ENCODE assay signal across 8 cellular contexts in the genomic region with DNA sequence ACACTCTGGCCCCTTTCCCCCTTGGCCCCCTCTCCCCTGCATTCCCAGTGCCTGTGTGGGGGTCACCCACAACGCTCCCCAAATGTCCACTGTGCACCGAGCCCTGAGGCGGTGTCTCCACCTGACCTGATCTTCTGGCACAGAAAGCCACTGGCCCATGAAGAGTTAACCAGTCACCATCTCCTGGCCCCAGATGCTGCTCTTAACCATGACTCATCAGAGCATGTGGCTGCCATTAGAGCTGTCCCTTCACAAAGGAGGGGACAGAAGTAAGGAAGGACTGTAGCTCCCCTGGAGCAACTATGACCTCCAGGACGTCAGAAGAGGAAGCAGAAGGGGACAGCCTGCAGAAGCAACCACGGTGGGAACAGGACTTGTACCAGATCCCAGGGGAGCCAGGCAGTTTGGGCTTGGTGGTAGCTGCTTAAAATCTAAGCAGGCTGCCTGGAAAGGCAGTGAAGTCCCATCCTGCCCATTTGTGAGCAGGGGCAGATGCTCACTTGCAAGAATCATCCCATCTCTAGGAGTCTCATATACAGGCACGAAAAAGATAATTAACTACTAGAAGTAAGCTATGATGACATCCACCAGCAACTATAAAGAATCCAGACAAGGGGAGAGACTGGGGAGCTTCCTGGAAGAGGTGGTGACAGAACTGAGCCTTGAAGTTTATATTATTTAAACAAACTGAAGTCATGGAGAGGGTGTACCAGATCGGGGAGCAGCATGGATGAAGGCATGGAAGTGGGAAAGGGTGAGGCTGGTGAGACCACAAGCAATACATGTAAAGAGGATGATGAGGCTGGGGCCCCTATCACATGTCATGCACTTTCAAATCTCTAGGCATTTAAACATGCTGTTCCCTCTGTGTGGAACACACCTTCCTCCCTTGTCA. TPM values are rescaled to one million over a fixed set of nuclear protein-coding genes. Genes with fewer than 3 reads are reported as not detected.
DNase-seq lines count a peak whose midpoint lies in the region; ATAC-seq, FAIRE-seq and TF ChIP-seq lines count a peak whose summit lies in the region.

No MANE protein-coding gene starts in this region.

- peak overlapping the region; percentile 4; the same call in 1 of the 2 replicates for H2BK15ac ChIP-seq in H1 (ENCODE audit: low read length)

- no peaks in the 10 kb centered on the region for H3K79me2 ChIP-seq in H1 (ENCODE audit: control insufficient read depth in 1 of 2, insufficient read depth in 2 of 2, low read length in 2 of 2)

- peaks cover 13% of the 10 kb centered on the region for H3K4me1 ChIP-seq in A549
- H3K4me1 ChIP-seq in H1 (replicated peaks in 1 of 4; ENCODE audit: control insufficient read depth in 3 of 4, insufficient read depth in 4 of 4, low read length in 3 of 4): peaks cover 7 to 12% (median 10%) of the 10 kb centered on the region in 4 experiments
- peaks cover 14% of the 10 kb centered on the region for H3K4me1 ChIP-seq in mesodermal cell (ENCODE audit: control insufficient read depth, insufficient read depth, low read length, poor library complexity, severe bottlenecking)

- peak overlapping the region; percentile 91 for H3K18ac ChIP-seq in H1 (ENCODE audit: extremely low read depth, low read length)

- H2BK5ac ChIP-seq in H1 (ENCODE audit: low read depth, low read length): peak overlapping the region; percentile 53; the same call in 1 of the 2 replicates

- H3K27ac ChIP-seq in A549: peak overlapping the region; percentile 81 to 92
- no peak overlapping the region for H3K27ac ChIP-seq in H1 (ENCODE audit: low read depth, low read length)
- H3K27ac ChIP-seq in mesodermal cell (ENCODE audit: low read depth, low read length, severe bottlenecking): peak overlapping the region; percentile 74

- TF ChIP-seq CTCF in A549 (IDR thresholded peaks at IDR 0.05) (no peak), H1 (IDR thresholded peaks at IDR 0.05; ENCODE audit: control extremely low read depth in 1 of 3, insufficient read depth in 1 of 3, low read depth in 1 of 3, low read length in 3 of 3) (no peak)

- no peak overlapping the region for H3K23ac ChIP-seq in H1 (ENCODE audit: insufficient read length)

- H2AK5ac ChIP-seq in H1 (ENCODE audit: low read depth, low read length): no peak overlapping the region

- CTCF ChIA-PET in A549 (lab: Yijun Ruan, JAX): interaction anchor here (0.7 to 1.0 kb wide), 2 partner anchors 16 to 35 kb away, joined by 3 read pairs; no protein-coding TSS in a partner anchor
- CTCF ChIA-PET in H1 (lab: Charles Lee; ENCODE audit: partially characterized antibody): interaction anchor here (0.6 to 3.8 kb wide), 11 partner anchors 9 to 355 kb away, joined by 3 to 16 read pairs (median 3); no protein-coding TSS in a partner anchor

- H2BK120ac ChIP-seq in H1 (replicated peaks; ENCODE audit: low read depth, low read length): peak overlapping the region; percentile 18

- ATAC-seq in A549 (peak; percentile 76 to 78), HG03354 (IDR thresholded peaks at IDR 0.05; ENCODE audit: poor library complexity, severe bottlenecking, unreplicated experiment) (peak; percentile 69)

- H3K9me3 ChIP-seq in A549 (no peaks in the 10 kb centered on the region), H1 (ENCODE audit: insufficient read depth in 2 of 2, low read depth in 1 of 2, low read length in 1 of 2) (no peaks in the 10 kb centered on the region), mesodermal cell (ENCODE audit: control insufficient read depth, low read length) (no peaks in the 10 kb centered on the region)

- H3K4ac ChIP-seq in H1 (replicated peaks; ENCODE audit: insufficient read length, low read depth, low read length): no peak overlapping the region

- H3K56ac ChIP-seq in H1 (replicated peaks; ENCODE audit: insufficient read length, low read depth, low read length): no peak overlapping the region

- no peak overlapping the region; the same call in 1 of the 2 replicates for H4K8ac ChIP-seq in H1 (ENCODE audit: extremely low read depth, insufficient read depth, low read length)

- H3K4me3 ChIP-seq in A549: peak overlapping the region; percentile 67; the same call in 2 of the 3 replicates
- peak overlapping the region in 2 of 4 experiments; percentile 64 to 69; a peak in 4 of 8 replicates for H3K4me3 ChIP-seq in H1 (ENCODE audit: extremely low read depth in 1 of 4, insufficient read depth in 2 of 4, low read depth in 3 of 4, low read length in 4 of 4)
- peak overlapping the region; percentile 33 for H3K4me3 ChIP-seq in mesodermal cell (ENCODE audit: extremely low read depth, insufficient read depth, low read length, poor library complexity, severe bottlenecking)

- H2BK12ac ChIP-seq in H1 (ENCODE audit: low read depth, low read length): peak overlapping the region; percentile 45; the same call in 1 of the 2 replicates

- peak overlapping the region; percentile 95 for H2AFZ ChIP-seq in H1 (ENCODE audit: low read length)

- peak; percentile 48 to 62 for DNase-seq in A549 (ENCODE audit: low read depth in 1 of 2, low spot score in 1 of 2)
- DNase-seq in ELF-1 (ENCODE audit: low read depth, low spot score): peak; percentile 73
- DNase-seq in RPMI7951 (ENCODE audit: low read depth): peak; percentile 77
- no peak for DNase-seq in H1 (ENCODE audit: low read depth in 1 of 2, low spot score in 2 of 2)
- DNase-seq in cerebellum (ENCODE audit: low spot score): no peak
- no peak for DNase-seq in activated CD8-positive, alpha-beta memory T cell treated with anti-CD3 and anti-CD28 coated beads, Interleukin-2, amount 50 U/mL, for 4 hours

- FAIRE-seq in A549 (lab: Jason Lieb, UNC) (no peak), H1 (lab: Jason Lieb, UNC) (no peak)

- H3K27me3 ChIP-seq in H1 (replicated peaks in 1 of 4; ENCODE audit: control insufficient read depth in 3 of 4, extremely low read depth in 1 of 4, insufficient read depth in 3 of 4, low read length in 3 of 4): peaks cover 0 to 15% (median 7%) of the 10 kb centered on the region in 4 experiments; a peak in 4 of 7 replicates

- WGBS in A549 (ENCODE audit: missing lambda C conversion rate): 25% methylated on average over 4 of the region's 7 CpGs
- 61% methylated on average over 5 of the region's 7 CpGs; no CpG with 5 or more reads in 1 of the 2 experiments for WGBS in H1 (ENCODE audit: extremely low coverage in 1 of 2, insufficient coverage in 1 of 2, insufficient read length in 1 of 2, insufficient replicate concordance in 2 of 2, low coverage in 1 of 2, low lambda C conversion rate in 2 of 2, missing lambda C conversion rate in 1 of 2), 2 experiments
- WGBS in mesodermal cell (ENCODE audit: insufficient coverage in 2 of 2), 2 experiments: 34 to 38% methylated on average over 5 to 6 of the region's 7 CpGs

- H3K4me2 ChIP-seq in A549: peak overlapping the region; percentile 92
- H3K4me2 ChIP-seq in H1 (ENCODE audit: insufficient read depth in 1 of 2, low read depth in 2 of 2, low read length in 2 of 2): peak overlapping the region; percentile 71 to 79

- H3K36me3 ChIP-seq in H1 (ENCODE audit: control insufficient read depth in 2 of 4, insufficient read depth in 4 of 4, low read length in 3 of 4) (no peaks in the 10 kb centered on the region), mesodermal cell (ENCODE audit: control insufficient read depth, insufficient read depth, low read length) (no peaks in the 10 kb centered on the region)

- H4K20me1 ChIP-seq in H1 (replicated peaks in 1 of 2; ENCODE audit: control insufficient read depth in 1 of 2, insufficient read depth in 2 of 2, low read length in 2 of 2): peaks cover 0 to 1% of the 10 kb centered on the region in 2 experiments

- TF ChIP-seq RAD21 in A549 (conservative IDR thresholded peaks at IDR 0.05 in 1 of 2, IDR thresholded peaks at IDR 0.05 in 1 of 2) (no peak), H1 (IDR thresholded peaks at IDR 0.05 in 1 of 2, conservative IDR thresholded peaks at IDR 0.05 in 1 of 2; ENCODE audit: low read depth in 2 of 2, low read length in 2 of 2) (no peak)

- peak overlapping the region; percentile 27; the same call in 1 of the 2 replicates for H2BK20ac ChIP-seq in H1 (ENCODE audit: low read length)

- no peak for TF ChIP-seq EP300 in A549 (IDR thresholded peaks at IDR 0.05)
- no peak for TF ChIP-seq EP300 in H1 (IDR thresholded peaks at IDR 0.05; ENCODE audit: borderline replicate concordance in 1 of 2, low read depth in 2 of 2, low read length in 2 of 2)

- POLR2A ChIA-PET in A549 (lab: Yijun Ruan, JAX): no interaction called here
- POLR2A ChIA-PET in H1 (lab: Charles Lee; ENCODE audit: partially characterized antibody): interaction anchor here (1.0 to 2.0 kb wide), 6 partner anchors 11 to 724 kb away, joined by 3 to 5 read pairs (median 3); a partner anchor contains a TSS

- peaks cover 7% of the 10 kb centered on the region; the same call in 1 of the 2 replicates for H3K23me2 ChIP-seq in H1 (ENCODE audit: low read depth, low read length)

- peak overlapping the region; percentile 85 for H4K91ac ChIP-seq in H1 (replicated peaks; ENCODE audit: insufficient read length, low read length)

- H3K79me1 ChIP-seq in H1 (ENCODE audit: low read depth, low read length): no peaks in the 10 kb centered on the region

- no peak overlapping the region for H3K14ac ChIP-seq in H1 (ENCODE audit: insufficient read length)

- H3K9ac ChIP-seq in H1 (replicated peaks in 1 of 4; ENCODE audit: extremely low read depth in 1 of 4, low read depth in 3 of 4, low read length in 3 of 4): no peak overlapping the region

- TF ChIP-seq POLR2A in A549 (IDR thresholded peaks at IDR 0.05; ENCODE audit: low read length): no peak
- no peak for TF ChIP-seq POLR2A in H1 (IDR thresholded peaks at IDR 0.05; ENCODE audit: control extremely low read depth in 1 of 2, low read depth in 2 of 2, low read length in 2 of 2)

- peak overlapping the region; percentile 35 for H4K5ac ChIP-seq in H1 (ENCODE audit: insufficient read length, low read depth, low read length)

RNA-seq across cellular contexts. Expression of a gene that starts 1.1 kb away (rescaled TPM):
- polyA plus RNA-seq in A549 (2011; rRNA removed) (6.2 TPM in 2 replicates), A549 (2017; fragmentation: RNase III; extraction: RNeasy Plus Mini Kit Qiagen cat#74134 plus additional on column Dnase treatment) (1.4 to 2.0 TPM (median 1.7 TPM) in 3 replicates), H1 (2011; rRNA removed) (4.8 and 5.8 TPM in 2 replicates)
- polyA plus RNA-seq in A549 (2012; cell fraction: cytosol; rRNA removed): 1.6 and 2.0 TPM in 2 replicates
- polyA plus RNA-seq in A549 (2012; cell fraction: nucleus; rRNA removed): 1.4 and 1.7 TPM in 2 replicates
- 9.5 and 11.5 TPM in 2 replicates for polyA minus RNA-seq in A549 (2011; rRNA and poly(A)+ RNA removed)
- 0.24 TPM in 1 of 2 replicates, not detected in the other for total RNA-seq in RPMI7951 (2014; rRNA removed; shearing (Covaris generic))
- 3.6 and 5.5 TPM in 2 replicates for total RNA-seq in H1 (2021; fragmentation: NEBNext Ultra II Directional; extraction: Animal tissue kit (Norgen Biotek cat#: 25700))
- polyA plus RNA-seq in H1 (2011; cell fraction: cytosol; rRNA removed): 6.0 TPM
- polyA plus RNA-seq in H1 (2011; cell fraction: nucleus; rRNA removed): 8.8 TPM
- 5.3 to 9.5 TPM (median 6.2 TPM) in 4 replicates for polyA plus RNA-seq in H1 (2012, experiment 1 of 2)
- polyA plus RNA-seq in H1 (2012, experiment 2 of 2): 3.2 TPM
- 5.0 TPM for polyA plus RNA-seq in H1 (2013, experiment 1 of 2)
- 6.0 TPM for polyA plus RNA-seq in H1 (2013, experiment 2 of 2)
- 10.5 and 14.2 TPM in 2 replicates for polyA minus RNA-seq in H1 (2011; rRNA and poly(A)+ RNA removed)
- polyA minus RNA-seq in H1 (2011; cell fraction: cytosol; rRNA and poly(A)+ RNA removed): 5.3 TPM
- 4.1 TPM for polyA minus RNA-seq in H1 (2011; cell fraction: nucleus; rRNA and poly(A)+ RNA removed)
- polyA plus RNA-seq in mesodermal cell (2013, experiment 1 of 2): 1.3 TPM
- polyA plus RNA-seq in mesodermal cell (2013, experiment 2 of 2): 0.71 TPM
- total RNA-seq in cerebellum: 7.0 TPM

Comparison
In these comparisons a context has a peak if more than half of its experiments do, and no peak if none do; other contexts are left out.
1. DNase-seq: peak in A549 (2 of 2), ELF-1 (single experiment) and RPMI7951 (single experiment); none in H1 (0 of 2), cerebellum (single experiment) and activated CD8-positive, alpha-beta memory T cell treated with anti-CD3 and anti-CD28 coated beads, Interleukin-2, amount 50 U/mL, for 4 hours (single experiment).